In genomic region chr7:103446046-103446520, GRCh38 we compare ENCODE assay signal across 8 cellular contexts. TPM values are rescaled to one million over a fixed set of nuclear protein-coding genes. Genes with fewer than 3 reads are reported as not detected.
A peak's percentile ranks its signal among the peaks of the same experiment; 100 is the strongest.
DNase-seq lines count a peak whose midpoint lies in the region; ATAC-seq and TF ChIP-seq lines count a peak whose summit lies in the region.

Gene SLC26A5 (minus strand): TSS chr7:103446207. CDS start chr7:103421514, 24,693 bp downstream.

- no peaks in the 10 kb centered on the region for H3K36me3 ChIP-seq in mucosa of stomach (ENCODE audit: control insufficient read depth, insufficient read depth, low read length)

- peak within 1 kb of the TSS; percentile 7 for H3K4me3 ChIP-seq in AG09309 (ENCODE audit: control insufficient read depth, low read depth, low read length)
- H3K4me3 ChIP-seq in dorsolateral prefrontal cortex = peak within 1 kb of the TSS in 57 of 59 donors; percentile 11 to 62 (median 40)
- H3K4me3 ChIP-seq in mucosa of stomach (ENCODE audit: low read length) = peak within 1 kb of the TSS; percentile 71

- peaks cover 0 to 55% (median 29%) of the 10 kb centered on the region in 45 donors for H3K27me3 ChIP-seq in dorsolateral prefrontal cortex
- peaks cover 9% of the 10 kb centered on the region for H3K27me3 ChIP-seq in mucosa of stomach (ENCODE audit: control insufficient read depth, insufficient read depth, low read length)

- H3K27ac ChIP-seq in dorsolateral prefrontal cortex = peak within 1 kb of the TSS in 1 of 59 donors; percentile 17

- DNase-seq in AG09309 (ENCODE audit: low read depth) (no peak), NCI-H748 (lab: John Stamatoyannopoulos, UW; ENCODE audit: unreplicated experiment) (peak; percentile 85), dorsolateral prefrontal cortex (peak in 1 of 10 donors; percentile 44), EL (no peak)

- H3K9me3 ChIP-seq in mucosa of stomach (ENCODE audit: control insufficient read depth, low read length) = no peaks in the 10 kb centered on the region

- TF ChIP-seq POLR2A in GM18505 (IDR thresholded peaks at IDR 0.05; ENCODE audit: borderline replicate concordance, extremely low read depth, insufficient read depth, insufficient read length) = no peak

- peak; percentile 46 for ATAC-seq in GM19351 (IDR thresholded peaks at IDR 0.05; ENCODE audit: unreplicated experiment)
- no peak for ATAC-seq in HG02973 (IDR thresholded peaks at IDR 0.05; ENCODE audit: unreplicated experiment)
- ATAC-seq in GM18505 (IDR thresholded peaks at IDR 0.05; ENCODE audit: unreplicated experiment) = no peak

- intact Hi-C loops in dorsolateral prefrontal cortex (cut with DNase I) = loop anchor here in 1 of 2 donors (5.0 kb wide), 1 partner anchor 716 kb away; no protein-coding TSS in a partner anchor

- H3K4me1 ChIP-seq in mucosa of stomach (ENCODE audit: control insufficient read depth, insufficient read depth, low read length) = peaks cover 15% of the 10 kb centered on the region

- TF ChIP-seq CTCF in AG09309 (IDR thresholded peaks at IDR 0.05; ENCODE audit: control insufficient read depth, insufficient read depth, low read depth, low read length, missing control alignments) (no peak), dorsolateral prefrontal cortex (IDR thresholded peaks at IDR 0.05 in 54 of 56, conservative IDR thresholded peaks at IDR 0.05 in 2 of 56; ENCODE audit: low read depth in 1 of 56, partially characterized antibody in 56 of 56) (no peak)

- H3K9ac ChIP-seq in mucosa of stomach (ENCODE audit: low read length) = peak within 1 kb of the TSS; percentile 81

RNA-seq across cellular contexts. Expression of gene SLC26A5, which starts in this region (rescaled TPM):
- total RNA-seq in dorsolateral prefrontal cortex = under 1 TPM in 70 of 120 experiments, not detected in 50; 0.19 to 0.92 (median 0.36) TPM

Comparison
In these comparisons a context has a peak if more than half of its experiments do, and no peak if none do; other contexts are left out.
1. H3K4me3 ChIP-seq: peak in every context shown above with its lines; median percentile 71 in mucosa of stomach; 40 in dorsolateral prefrontal cortex; 7 in AG09309.